ENCODE assay signal across 1 cellular context in genomic region chr3:125440970-125441369, GRCh38.
TF ChIP-seq lines count a peak whose summit lies in the region.

No MANE protein-coding gene starts in this region.

TF ChIP-seq in WTC11, 78 proteins besides CTCF, POLR2A, EP300 and RAD21 (continued from another document):
- TF ChIP-seq ATF1 (CRISPR knock-in tag; IDR thresholded peaks at IDR 0.05) = no peak
- no peak for TF ChIP-seq IRF1 (CRISPR knock-in tag; IDR thresholded peaks at IDR 0.05)
- TF ChIP-seq NR3C1 (CRISPR knock-in tag; conservative IDR thresholded peaks at IDR 0.05; ENCODE audit: low read depth) = no peak
- no peak for TF ChIP-seq AR (CRISPR knock-in tag; IDR thresholded peaks at IDR 0.05)
- TF ChIP-seq EMX1 (CRISPR knock-in tag; IDR thresholded peaks at IDR 0.05) = no peak
- TF ChIP-seq ATF6 (CRISPR knock-in tag; IDR thresholded peaks at IDR 0.05) = no peak
- TF ChIP-seq PRDM15 (CRISPR knock-in tag; IDR thresholded peaks at IDR 0.05) = no peak
- no peak for TF ChIP-seq USF2 (CRISPR knock-in tag; IDR thresholded peaks at IDR 0.05)
- no peak for TF ChIP-seq USF1 (CRISPR knock-in tag; IDR thresholded peaks at IDR 0.05)
